ENCODE assay signal across 11 cellular contexts in genomic region chr1:235984041-235984820, GRCh38.
A peak's percentile ranks its signal among the peaks of the same experiment; 100 is the strongest.
DNase-seq lines count a peak whose midpoint lies in the region; ATAC-seq and TF ChIP-seq lines count a peak whose summit lies in the region.
"Had no signal": no experiment of that assay in that cellular context is flagged by ENCODE, and none has a peak within 500 bp of the region (broad histone marks: within the 10 kb centered on the region; RNA-seq: fewer than 3 reads in every experiment).

No MANE protein-coding gene starts in this region.

- no peaks in the 10 kb centered on the region for H3K36me3 ChIP-seq in PC-9 (ENCODE audit: low read depth)
- peaks cover 0 to 3% of the 10 kb centered on the region in 2 donors for H3K36me3 ChIP-seq in duodenal mucosa (ENCODE audit: control insufficient read depth in 1 of 2, insufficient read depth in 2 of 2, low read length in 2 of 2)
- peaks cover 0 to 92% (median 9%) of the 10 kb centered on the region in 3 donors for H3K36me3 ChIP-seq in tibial nerve

- H3F3A ChIP-seq in PC-9 (ENCODE audit: insufficient read depth, low read depth): no peaks in the 10 kb centered on the region

- H3K9me3 ChIP-seq in PC-9 (ENCODE audit: insufficient read depth, low read depth): no peaks in the 10 kb centered on the region
- H3K9me3 ChIP-seq in duodenal mucosa (ENCODE audit: control insufficient read depth in 1 of 2, low read length in 2 of 2): no peaks in the 10 kb centered on the region
- H3K9me3 ChIP-seq in tibial nerve: no peaks in the 10 kb centered on the region

- POLR2A ChIA-PET in PC-9 (lab: Charles Lee; ENCODE audit: unreplicated experiment): no interaction called here

- TF ChIP-seq EP300 in tibial nerve (IDR thresholded peaks at IDR 0.05): peak in 1 of 2 donors; percentile 57

- no peak overlapping the region for H3K4me3 ChIP-seq in PC-9
- no peak overlapping the region for H3K4me3 ChIP-seq in duodenal mucosa (ENCODE audit: low read depth in 1 of 2, low read length in 2 of 2)
- H3K4me3 ChIP-seq in tibial nerve: no peak overlapping the region

- no peak overlapping the region for H2AFZ ChIP-seq in PC-9

- CTCF ChIA-PET in PC-9 (lab: Charles Lee): interaction anchor here (0.5 to 0.9 kb wide), 3 partner anchors 9 to 1676 kb away, joined by 3 to 5 read pairs (median 3); no protein-coding TSS in a partner anchor

- no peak overlapping the region for H3K9ac ChIP-seq in duodenal mucosa (ENCODE audit: low read depth in 1 of 2, low read length in 2 of 2)

- no peaks in the 10 kb centered on the region for H4K20me1 ChIP-seq in PC-9 (ENCODE audit: insufficient read depth)

- H3K4me2 ChIP-seq in PC-9: no peak overlapping the region

- 19 to 29% methylated on average over 6 of the region's 6 CpGs for WGBS in tibial nerve, 2 donors

- no peak for ATAC-seq in HG03520 (IDR thresholded peaks at IDR 0.05; ENCODE audit: unreplicated experiment)
- ATAC-seq in GM18858 (IDR thresholded peaks at IDR 0.05; ENCODE audit: unreplicated experiment): no peak

- no peak for TF ChIP-seq POLR2A in tibial nerve (IDR thresholded peaks at IDR 0.05)

- TF ChIP-seq CTCF in PC-9 (conservative IDR thresholded peaks at IDR 0.05) (no peak), tibial nerve (IDR thresholded peaks at IDR 0.05) (no peak)

- H3K27me3 ChIP-seq in PC-9 (ENCODE audit: insufficient read depth, low read depth): no peaks in the 10 kb centered on the region
- H3K27me3 ChIP-seq in duodenal mucosa (ENCODE audit: control insufficient read depth in 1 of 2, insufficient read depth in 2 of 2, low read length in 2 of 2): no peaks in the 10 kb centered on the region
- H3K27me3 ChIP-seq in tibial nerve: no peaks in the 10 kb centered on the region

- peak in 1 of 2 experiments; percentile 62 for DNase-seq in PC-9
- peak; percentile 76 to 89 for DNase-seq in lung microvascular endothelial cell (ENCODE audit: low read depth in 2 of 2)
- DNase-seq in tibial nerve (ENCODE audit: low spot score in 2 of 2): no peak
- DNase-seq in NCI-H1436 treated with DMSO at 0.1 percent for 48 hours (lab: John Stamatoyannopoulos, UW): no peak
- DNase-seq in DMS153 treated with DMSO at 0.1 percent for 48 hours (lab: John Stamatoyannopoulos, UW; ENCODE audit: unreplicated experiment): no peak
- DNase-seq: effector CD4-positive, alpha-beta T cell; GDM1; midbrain had no signal

- H3K4me1 ChIP-seq in PC-9 (replicated peaks; ENCODE audit: insufficient read depth): peaks cover 6% of the 10 kb centered on the region
- H3K4me1 ChIP-seq in duodenal mucosa (ENCODE audit: control insufficient read depth in 1 of 2, insufficient read depth in 2 of 2, low read length in 2 of 2): no peaks in the 10 kb centered on the region
- peaks cover 0 to 75% (median 23%) of the 10 kb centered on the region in 4 donors for H3K4me1 ChIP-seq in tibial nerve

- intact Hi-C loops in PC-9 (cut with micrococcal nuclease; ENCODE audit: unreplicated experiment): no loop called here

- no peaks in the 10 kb centered on the region for H3K9me2 ChIP-seq in PC-9 (ENCODE audit: insufficient read depth)

- peak overlapping the region; percentile 44 for H3K27ac ChIP-seq in PC-9
- peak overlapping the region; percentile 27 for H3K27ac ChIP-seq in duodenal mucosa (ENCODE audit: low read depth, low read length)
- H3K27ac ChIP-seq in tibial nerve: peak overlapping the region; percentile 23 to 88 (median 73)

- no TSS peak for BruUV-seq in PC-9 (replicated peaks; lab: Mats Ljungman, UMichigan)

- H3K79me2 ChIP-seq in PC-9 (ENCODE audit: low read depth): no peaks in the 10 kb centered on the region

Comparison
In these comparisons a context has a peak if more than half of its experiments do, and no peak if none do; other contexts are left out.
1. DNase-seq: peak in lung microvascular endothelial cell (2 of 2); none in tibial nerve (0 of 2), NCI-H1436 treated with DMSO at 0.1 percent for 48 hours (single experiment) and DMS153 treated with DMSO at 0.1 percent for 48 hours (single experiment).
2. Peak in every context shown above with its lines, with median percentiles within 50 percentile points of each other: H3K27ac ChIP-seq.